Comparison of ENCODE assay signal across 1 cellular context in genomic region chr16:56423584-56424403, GRCh38.
TF ChIP-seq lines count a peak whose summit lies in the region.

No MANE protein-coding gene starts in this region.

TF ChIP-seq in HepG2, 621 proteins besides CTCF, POLR2A, EP300 and RAD21 (continued from another document and continues in another):
- TF ChIP-seq DZIP1 (CRISPR knock-in tag; IDR thresholded peaks at IDR 0.05) = no peak
- no peak for TF ChIP-seq ZNF317 (CRISPR knock-in tag; IDR thresholded peaks at IDR 0.05)
- no peak for TF ChIP-seq ZNF280D (CRISPR knock-in tag; IDR thresholded peaks at IDR 0.05)
- 0 out of 2 replicates have a peak, but pooled peaks have one; percentile 25 for TF ChIP-seq ZNF503 (CRISPR knock-in tag; IDR thresholded peaks at IDR 0.05)
- no peak for TF ChIP-seq GPBP1L1 (CRISPR knock-in tag; IDR thresholded peaks at IDR 0.05)
- TF ChIP-seq ZFP36L2 (CRISPR knock-in tag; IDR thresholded peaks at IDR 0.05) = no peak
- TF ChIP-seq ZMAT3 (CRISPR knock-in tag; conservative IDR thresholded peaks at IDR 0.05) = peak; percentile 48; the same call in 1 of the 2 replicates
- 0 out of 2 replicates have a peak, but pooled peaks have one; percentile 11 for TF ChIP-seq TGIF2 (CRISPR knock-in tag; IDR thresholded peaks at IDR 0.05)
- no peak for TF ChIP-seq ZNF10 (CRISPR knock-in tag; IDR thresholded peaks at IDR 0.05; ENCODE audit: borderline replicate concordance, low read depth)
- TF ChIP-seq IKZF4 (CRISPR knock-in tag; IDR thresholded peaks at IDR 0.05; ENCODE audit: borderline replicate concordance, low read depth, not compliant biosample characterization) = no peak
- no peak for TF ChIP-seq HDAC6 (IDR thresholded peaks at IDR 0.05; ENCODE audit: low read depth, low read length)
- no peak for TF ChIP-seq ZNF879 (CRISPR knock-in tag; IDR thresholded peaks at IDR 0.05)
- no peak for TF ChIP-seq THAP9 (CRISPR knock-in tag; IDR thresholded peaks at IDR 0.05; ENCODE audit: borderline replicate concordance)
- TF ChIP-seq TFDP2 (CRISPR knock-in tag; IDR thresholded peaks at IDR 0.05) = no peak
- TF ChIP-seq ZNF740 (CRISPR knock-in tag; IDR thresholded peaks at IDR 0.05) = no peak
- no peak for TF ChIP-seq ZBTB1 (CRISPR knock-in tag; IDR thresholded peaks at IDR 0.05; ENCODE audit: borderline replicate concordance)
- no peak for TF ChIP-seq ZNF512B (CRISPR knock-in tag; IDR thresholded peaks at IDR 0.05; ENCODE audit: borderline replicate concordance)
- TF ChIP-seq ZC3H13 (CRISPR knock-in tag; IDR thresholded peaks at IDR 0.05) = no peak
- TF ChIP-seq ZNF296 (CRISPR knock-in tag; conservative IDR thresholded peaks at IDR 0.05) = no peak
- no peak for TF ChIP-seq U2AF1 (optimal IDR thresholded peaks at IDR 0.05; ENCODE audit: low read depth, low read length)
- TF ChIP-seq ZFAT (CRISPR knock-in tag; conservative IDR thresholded peaks at IDR 0.05) = no peak
- TF ChIP-seq GZF1 (CRISPR knock-in tag; IDR thresholded peaks at IDR 0.05) = no peak
- TF ChIP-seq ELF3 (CRISPR knock-in tag; IDR thresholded peaks at IDR 0.05) = peak; percentile 62
- no peak for TF ChIP-seq SRSF9 (IDR thresholded peaks at IDR 0.05; ENCODE audit: borderline replicate concordance, insufficient read depth, low read depth, low read length, poor library complexity, severe bottlenecking)
- TF ChIP-seq NR1H2 (CRISPR knock-in tag; IDR thresholded peaks at IDR 0.05; ENCODE audit: borderline replicate concordance, low read depth) = no peak
- TF ChIP-seq ZFP62 (CRISPR knock-in tag; IDR thresholded peaks at IDR 0.05) = no peak
- no peak for TF ChIP-seq UBTF (CRISPR knock-in tag; IDR thresholded peaks at IDR 0.05)
- peak; percentile 52; the same call in 1 of the 2 replicates for TF ChIP-seq ZNF136 (CRISPR knock-in tag; IDR thresholded peaks at IDR 0.05; ENCODE audit: low read depth)
- no peak for TF ChIP-seq ZNF33B (CRISPR knock-in tag; IDR thresholded peaks at IDR 0.05)
- no peak for TF ChIP-seq ZFP41 (CRISPR knock-in tag; IDR thresholded peaks at IDR 0.05; ENCODE audit: borderline replicate concordance)
- no peak for TF ChIP-seq ZNF446 (CRISPR knock-in tag; IDR thresholded peaks at IDR 0.05)
- TF ChIP-seq HDAC2 (CRISPR knock-in tag; IDR thresholded peaks at IDR 0.05) = peak; percentile 10; the same call in 1 of the 2 replicates
- no peak for TF ChIP-seq ZSCAN22 (CRISPR knock-in tag; IDR thresholded peaks at IDR 0.05)
- no peak for TF ChIP-seq MTF2 (CRISPR knock-in tag; IDR thresholded peaks at IDR 0.05; ENCODE audit: borderline replicate concordance)
- peak; percentile 64; the same call in 1 of the 2 replicates for TF ChIP-seq ZNF800 (CRISPR knock-in tag; IDR thresholded peaks at IDR 0.05)
- TF ChIP-seq ZC3H4 (CRISPR knock-in tag; IDR thresholded peaks at IDR 0.05; ENCODE audit: borderline replicate concordance) = no peak
- TF ChIP-seq EED (CRISPR knock-in tag; IDR thresholded peaks at IDR 0.05) = no peak
- TF ChIP-seq ZFY (CRISPR knock-in tag; IDR thresholded peaks at IDR 0.05) = peak; percentile 15; the same call in 1 of the 2 replicates
- TF ChIP-seq SMC3 (IDR thresholded peaks at IDR 0.05; ENCODE audit: low read length) = no peak
- no peak for TF ChIP-seq ZNF235 (CRISPR knock-in tag; IDR thresholded peaks at IDR 0.05; ENCODE audit: borderline replicate concordance)
- TF ChIP-seq ISL2 (CRISPR knock-in tag; IDR thresholded peaks at IDR 0.05) = no peak; the same call in 1 of the 2 replicates
